In the genomic region with DNA sequence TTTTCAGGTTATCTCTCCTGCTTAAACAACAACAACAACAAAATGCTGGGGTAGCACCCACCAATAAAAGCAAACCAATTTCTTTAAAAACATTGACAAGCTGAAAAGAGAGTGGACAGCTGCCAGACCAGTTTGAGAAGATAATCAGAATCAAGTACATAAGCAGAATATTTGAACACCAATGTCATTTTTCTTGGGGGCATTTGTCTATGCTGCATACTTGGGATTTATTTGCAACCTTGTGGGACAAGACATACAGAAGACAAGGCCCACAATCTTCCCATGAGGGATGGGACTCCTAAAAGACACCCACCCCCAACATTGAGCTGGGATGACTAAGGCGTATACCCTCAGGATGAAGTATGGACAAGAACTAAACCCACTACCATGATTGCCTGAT, we compare ENCODE assay signal across 37 cellular contexts.
"Had no signal": no experiment of that assay in that cellular context is flagged by ENCODE, and none has a peak within 500 bp of the region (broad histone marks: within the 10 kb centered on the region; RNA-seq: fewer than 3 reads in every experiment).

No MANE protein-coding gene starts in this region.

- H3K27me3 Mint-ChIP-seq: activated naive CD4-positive, alpha-beta T cell treated with anti-CD3 and anti-CD28 coated beads, Interleukin-2, amount 10 ng/mL, durations not matched to agents 7 days and 5 days; activated naive CD8-positive, alpha-beta T cell treated with anti-CD3 and anti-CD28 coated beads, Interleukin-2, amount 10 ng/mL, durations not matched to agents 7 days and 5 days; brain; central memory CD8-positive, alpha-beta T cell had no signal

- H3K27me3 ChIP-seq: adrenal gland, ascending aorta, body of pancreas, brain microvascular endothelial cell, breast epithelium, cardiac muscle cell had no signal

- H3K4me3 ChIP-seq: adrenal gland, ascending aorta, body of pancreas, breast epithelium, cardiac muscle cell had no signal

- H3K9me3 ChIP-seq: adrenal gland, ascending aorta, body of pancreas, breast epithelium had no signal

- DNase-seq: activated effector memory CD4-positive, alpha-beta T cell treated with anti-CD3 and anti-CD28 coated beads, Interleukin-2, amount 50 U/mL, for 16 hours; activated gamma-delta T cell; activated gamma-delta T cell treated with Interleukin-2 at 50 U/mL for 16 hours; activated naive CD4-positive, alpha-beta T cell; activated naive CD4-positive, alpha-beta T cell treated with anti-CD3 and anti-CD28 coated beads for 36 hours; activated naive CD4-positive, alpha-beta T cell treated with anti-CD3 and anti-CD28 coated beads, Interleukin-2, amount 10 ng/mL, durations not matched to agents 7 days and 5 days; activated naive CD4-positive, alpha-beta T cell treated with anti-CD3 and anti-CD28 coated beads, Interleukin-2, amount 50 U/mL, for 16 hours; activated naive CD4-positive, alpha-beta T cell treated with Interleukin-2 at 50 U/mL for 16 hours; activated naive CD8-positive, alpha-beta T cell treated with anti-CD3 and anti-CD28 coated beads for 36 hours; activated naive CD8-positive, alpha-beta T cell treated with anti-CD3 and anti-CD28 coated beads, Interleukin-2, amount 10 ng/mL, durations not matched to agents 7 days and 5 days; activated naive CD8-positive, alpha-beta T cell treated with anti-CD3 and anti-CD28 coated beads, Interleukin-2, amount 50 U/mL, for 24 hours; activated T-cell treated with anti-CD3 and anti-CD28 coated beads, Interleukin-2, amount 50 U/mL, for 1 hour; activated T-cell treated with anti-CD3 and anti-CD28 coated beads, Interleukin-2, amount 50 U/mL, for 24 hours; activated T-cell treated with anti-CD3 and anti-CD28 coated beads, Interleukin-2, amount 50 U/mL, for 4 hours; activated T-cell treated with anti-CD3 and anti-CD28 coated beads, Interleukin-2, amount 50 U/mL, for 48 hours; activated T-cell treated with anti-CD3 and anti-CD28 coated beads, Interleukin-2, amount 50 U/mL, for 72 hours; adrenal gland; amniotic stem cell; amygdala; anterior cingulate cortex; aorta; body of pancreas; brain microvascular endothelial cell; caudate nucleus; central memory CD4-positive, alpha-beta T cell; cerebellar nuclear complex had no signal

- H3K4me3 Mint-ChIP-seq: activated naive CD4-positive, alpha-beta T cell treated with anti-CD3 and anti-CD28 coated beads for 36 hours; activated naive CD4-positive, alpha-beta T cell treated with anti-CD3 and anti-CD28 coated beads, Interleukin-2, amount 10 ng/mL, durations not matched to agents 7 days and 5 days; activated naive CD4-positive, alpha-beta T cell treated with anti-CD3 and anti-CD28 coated beads, Interleukin-2, amount 50 U/mL, for 24 hours; activated naive CD8-positive, alpha-beta T cell; activated naive CD8-positive, alpha-beta T cell treated with anti-CD3 and anti-CD28 coated beads for 36 hours; activated naive CD8-positive, alpha-beta T cell treated with anti-CD3 and anti-CD28 coated beads, Interleukin-2, amount 10 ng/mL, durations not matched to agents 7 days and 5 days; activated naive CD8-positive, alpha-beta T cell treated with anti-CD3 and anti-CD28 coated beads, Interleukin-2, amount 50 U/mL, for 24 hours; activated T-cell treated with anti-CD3 and anti-CD28 coated beads, Interleukin-2, amount 50 U/mL, for 24 hours; activated T-cell treated with anti-CD3 and anti-CD28 coated beads, Interleukin-2, amount 50 U/mL, for 4 hours; activated T-cell treated with anti-CD3 and anti-CD28 coated beads, Interleukin-2, amount 50 U/mL, for 72 hours; activated T-helper 1 cell treated with anti-CD3 and anti-CD28 coated beads, Interleukin-12 subunit alpha, Interleukin-12 subunit beta, Interleukin-2, Interleukin-4 antibody, amounts not matched to agents 30 ng/mL and 10 ng/mL and 1 ng/mL, durations not matched to agents 14 hours and 24 hours and 36 hours; activated T-helper 17 cell treated with anti-CD3 and anti-CD28 coated beads, Interleukin-2, amount 50 U/mL, for 72 hours; brain; central memory CD8-positive, alpha-beta T cell had no signal

- H3K36me3 ChIP-seq: adrenal gland, ascending aorta, brain microvascular endothelial cell, breast epithelium, cardiac muscle cell had no signal

- H3K4me1 ChIP-seq: adrenal gland, ascending aorta, body of pancreas, breast epithelium had no signal

- ATAC-seq: activated naive CD4-positive, alpha-beta T cell treated with anti-CD3 and anti-CD28 coated beads, Interleukin-2, amount 50 U/mL, for 72 hours; activated naive CD8-positive, alpha-beta T cell treated with anti-CD3 and anti-CD28 coated beads, Interleukin-2, amount 50 U/mL, for 24 hours; activated T-cell treated with anti-CD3 and anti-CD28 coated beads, Interleukin-2, amount 50 U/mL, for 4 hours; activated T-cell treated with anti-CD3 and anti-CD28 coated beads, Interleukin-2, amount 50 U/mL, for 72 hours; activated T-helper 17 cell treated with anti-CD3 and anti-CD28 coated beads, Interleukin-2, amount 50 U/mL, for 72 hours; body of pancreas had no signal

- H3K27ac ChIP-seq: adrenal gland, ascending aorta, body of pancreas, brain microvascular endothelial cell, breast epithelium, cardiac muscle cell had no signal

- H3K36me3 Mint-ChIP-seq: activated naive CD4-positive, alpha-beta T cell treated with anti-CD3 and anti-CD28 coated beads, Interleukin-2, amount 10 ng/mL, durations not matched to agents 7 days and 5 days; activated naive CD4-positive, alpha-beta T cell treated with anti-CD3 and anti-CD28 coated beads, Interleukin-2, amount 50 U/mL, for 24 hours; activated naive CD4-positive, alpha-beta T cell treated with anti-CD3 and anti-CD28 coated beads, Interleukin-2, amount 50 U/mL, for 72 hours; activated naive CD8-positive, alpha-beta T cell; activated naive CD8-positive, alpha-beta T cell treated with anti-CD3 and anti-CD28 coated beads for 36 hours; activated naive CD8-positive, alpha-beta T cell treated with anti-CD3 and anti-CD28 coated beads, Interleukin-2, amount 10 ng/mL, durations not matched to agents 7 days and 5 days; brain had no signal

- H3K9me3 Mint-ChIP-seq: activated naive CD4-positive, alpha-beta T cell treated with anti-CD3 and anti-CD28 coated beads for 36 hours; activated naive CD4-positive, alpha-beta T cell treated with anti-CD3 and anti-CD28 coated beads, Interleukin-2, amount 10 ng/mL, durations not matched to agents 7 days and 5 days; activated naive CD4-positive, alpha-beta T cell treated with anti-CD3 and anti-CD28 coated beads, Interleukin-2, amount 50 U/mL, for 24 hours; activated naive CD4-positive, alpha-beta T cell treated with anti-CD3 and anti-CD28 coated beads, Interleukin-2, amount 50 U/mL, for 72 hours; activated naive CD8-positive, alpha-beta T cell treated with anti-CD3 and anti-CD28 coated beads for 36 hours; activated naive CD8-positive, alpha-beta T cell treated with anti-CD3 and anti-CD28 coated beads, Interleukin-2, amount 10 ng/mL, durations not matched to agents 7 days and 5 days; activated naive CD8-positive, alpha-beta T cell treated with anti-CD3 and anti-CD28 coated beads, Interleukin-2, amount 50 U/mL, for 24 hours; activated T-cell treated with anti-CD3 and anti-CD28 coated beads, Interleukin-2, amount 50 U/mL, for 24 hours; activated T-cell treated with anti-CD3 and anti-CD28 coated beads, Interleukin-2, amount 50 U/mL, for 4 hours; activated T-cell treated with anti-CD3 and anti-CD28 coated beads, Interleukin-2, amount 50 U/mL, for 72 hours; activated T-helper 1 cell treated with anti-CD3 and anti-CD28 coated beads, Interleukin-12 subunit alpha, Interleukin-12 subunit beta, Interleukin-2, Interleukin-4 antibody, amounts not matched to agents 30 ng/mL and 10 ng/mL and 1 ng/mL, durations not matched to agents 14 hours and 24 hours and 36 hours; activated T-helper 17 cell treated with anti-CD3 and anti-CD28 coated beads, Interleukin-2, amount 50 U/mL, for 72 hours; activated T-helper 2 cell treated with anti-CD3 and anti-CD28 coated beads, Interferon-gamma antibody, Interleukin-2, Interleukin-4, amounts not matched to agents 10 μg/mL and 5 μg/mL and 100 μg/mL, durations not matched to agents 14 hours and 24 hours and 36 hours; central memory CD8-positive, alpha-beta T cell had no signal

- H3K27ac Mint-ChIP-seq: activated naive CD4-positive, alpha-beta T cell treated with anti-CD3 and anti-CD28 coated beads for 36 hours; activated naive CD4-positive, alpha-beta T cell treated with anti-CD3 and anti-CD28 coated beads, Interleukin-2, amount 10 ng/mL, durations not matched to agents 7 days and 5 days; activated naive CD4-positive, alpha-beta T cell treated with anti-CD3 and anti-CD28 coated beads, Interleukin-2, amount 50 U/mL, for 24 hours; activated naive CD4-positive, alpha-beta T cell treated with anti-CD3 and anti-CD28 coated beads, Interleukin-2, amount 50 U/mL, for 72 hours; activated naive CD8-positive, alpha-beta T cell; activated naive CD8-positive, alpha-beta T cell treated with anti-CD3 and anti-CD28 coated beads for 36 hours; activated naive CD8-positive, alpha-beta T cell treated with anti-CD3 and anti-CD28 coated beads, Interleukin-2, amount 10 ng/mL, durations not matched to agents 7 days and 5 days; activated naive CD8-positive, alpha-beta T cell treated with anti-CD3 and anti-CD28 coated beads, Interleukin-2, amount 50 U/mL, for 24 hours; activated T-cell treated with anti-CD3 and anti-CD28 coated beads, Interleukin-2, amount 50 U/mL, for 24 hours; activated T-cell treated with anti-CD3 and anti-CD28 coated beads, Interleukin-2, amount 50 U/mL, for 72 hours; activated T-helper 1 cell treated with anti-CD3 and anti-CD28 coated beads, Interleukin-12 subunit alpha, Interleukin-12 subunit beta, Interleukin-2, Interleukin-4 antibody, amounts not matched to agents 30 ng/mL and 10 ng/mL and 1 ng/mL, durations not matched to agents 14 hours and 24 hours and 36 hours; activated T-helper 17 cell treated with anti-CD3 and anti-CD28 coated beads, Interleukin-2, amount 50 U/mL, for 72 hours; activated T-helper 2 cell treated with anti-CD3 and anti-CD28 coated beads, Interferon-gamma antibody, Interleukin-2, Interleukin-4, amounts not matched to agents 10 μg/mL and 5 μg/mL and 100 μg/mL, durations not matched to agents 14 hours and 24 hours and 36 hours; brain had no signal

- H3K4me1 Mint-ChIP-seq: activated naive CD4-positive, alpha-beta T cell treated with anti-CD3 and anti-CD28 coated beads, Interleukin-2, amount 10 ng/mL, durations not matched to agents 7 days and 5 days; activated naive CD4-positive, alpha-beta T cell treated with anti-CD3 and anti-CD28 coated beads, Interleukin-2, amount 50 U/mL, for 24 hours; activated naive CD8-positive, alpha-beta T cell treated with anti-CD3 and anti-CD28 coated beads for 36 hours; activated naive CD8-positive, alpha-beta T cell treated with anti-CD3 and anti-CD28 coated beads, Interleukin-2, amount 10 ng/mL, durations not matched to agents 7 days and 5 days; activated naive CD8-positive, alpha-beta T cell treated with anti-CD3 and anti-CD28 coated beads, Interleukin-2, amount 50 U/mL, for 24 hours; activated T-helper 17 cell treated with anti-CD3 and anti-CD28 coated beads, Interleukin-2, amount 50 U/mL, for 72 hours; brain; central memory CD8-positive, alpha-beta T cell had no signal
